1 cellular context compared by ENCODE assay signal in the genomic region with DNA sequence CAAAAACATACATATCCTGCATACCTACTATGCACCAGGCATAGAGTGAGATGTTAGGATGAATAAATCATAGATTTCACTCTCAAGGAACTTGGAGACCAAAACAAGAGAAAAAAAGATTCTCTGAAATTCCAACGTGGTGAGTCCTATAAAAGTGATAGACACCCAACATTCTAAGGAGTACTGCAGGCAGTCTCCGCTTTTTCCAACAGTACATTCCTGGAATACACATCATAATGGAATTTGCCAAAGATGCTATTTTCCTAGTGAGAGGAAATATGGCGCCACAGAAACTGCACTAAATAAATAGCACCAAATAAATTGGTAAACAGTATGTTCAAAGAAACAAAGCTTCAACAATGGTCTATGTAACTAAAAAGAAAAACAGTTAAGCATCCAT.
TF ChIP-seq lines count a peak whose summit lies in the region.

No MANE protein-coding gene starts in this region.

TF ChIP-seq in GM23338, 12 proteins besides CTCF, POLR2A, EP300 and RAD21 (continued from another document):
- TF ChIP-seq, protein P1, sequence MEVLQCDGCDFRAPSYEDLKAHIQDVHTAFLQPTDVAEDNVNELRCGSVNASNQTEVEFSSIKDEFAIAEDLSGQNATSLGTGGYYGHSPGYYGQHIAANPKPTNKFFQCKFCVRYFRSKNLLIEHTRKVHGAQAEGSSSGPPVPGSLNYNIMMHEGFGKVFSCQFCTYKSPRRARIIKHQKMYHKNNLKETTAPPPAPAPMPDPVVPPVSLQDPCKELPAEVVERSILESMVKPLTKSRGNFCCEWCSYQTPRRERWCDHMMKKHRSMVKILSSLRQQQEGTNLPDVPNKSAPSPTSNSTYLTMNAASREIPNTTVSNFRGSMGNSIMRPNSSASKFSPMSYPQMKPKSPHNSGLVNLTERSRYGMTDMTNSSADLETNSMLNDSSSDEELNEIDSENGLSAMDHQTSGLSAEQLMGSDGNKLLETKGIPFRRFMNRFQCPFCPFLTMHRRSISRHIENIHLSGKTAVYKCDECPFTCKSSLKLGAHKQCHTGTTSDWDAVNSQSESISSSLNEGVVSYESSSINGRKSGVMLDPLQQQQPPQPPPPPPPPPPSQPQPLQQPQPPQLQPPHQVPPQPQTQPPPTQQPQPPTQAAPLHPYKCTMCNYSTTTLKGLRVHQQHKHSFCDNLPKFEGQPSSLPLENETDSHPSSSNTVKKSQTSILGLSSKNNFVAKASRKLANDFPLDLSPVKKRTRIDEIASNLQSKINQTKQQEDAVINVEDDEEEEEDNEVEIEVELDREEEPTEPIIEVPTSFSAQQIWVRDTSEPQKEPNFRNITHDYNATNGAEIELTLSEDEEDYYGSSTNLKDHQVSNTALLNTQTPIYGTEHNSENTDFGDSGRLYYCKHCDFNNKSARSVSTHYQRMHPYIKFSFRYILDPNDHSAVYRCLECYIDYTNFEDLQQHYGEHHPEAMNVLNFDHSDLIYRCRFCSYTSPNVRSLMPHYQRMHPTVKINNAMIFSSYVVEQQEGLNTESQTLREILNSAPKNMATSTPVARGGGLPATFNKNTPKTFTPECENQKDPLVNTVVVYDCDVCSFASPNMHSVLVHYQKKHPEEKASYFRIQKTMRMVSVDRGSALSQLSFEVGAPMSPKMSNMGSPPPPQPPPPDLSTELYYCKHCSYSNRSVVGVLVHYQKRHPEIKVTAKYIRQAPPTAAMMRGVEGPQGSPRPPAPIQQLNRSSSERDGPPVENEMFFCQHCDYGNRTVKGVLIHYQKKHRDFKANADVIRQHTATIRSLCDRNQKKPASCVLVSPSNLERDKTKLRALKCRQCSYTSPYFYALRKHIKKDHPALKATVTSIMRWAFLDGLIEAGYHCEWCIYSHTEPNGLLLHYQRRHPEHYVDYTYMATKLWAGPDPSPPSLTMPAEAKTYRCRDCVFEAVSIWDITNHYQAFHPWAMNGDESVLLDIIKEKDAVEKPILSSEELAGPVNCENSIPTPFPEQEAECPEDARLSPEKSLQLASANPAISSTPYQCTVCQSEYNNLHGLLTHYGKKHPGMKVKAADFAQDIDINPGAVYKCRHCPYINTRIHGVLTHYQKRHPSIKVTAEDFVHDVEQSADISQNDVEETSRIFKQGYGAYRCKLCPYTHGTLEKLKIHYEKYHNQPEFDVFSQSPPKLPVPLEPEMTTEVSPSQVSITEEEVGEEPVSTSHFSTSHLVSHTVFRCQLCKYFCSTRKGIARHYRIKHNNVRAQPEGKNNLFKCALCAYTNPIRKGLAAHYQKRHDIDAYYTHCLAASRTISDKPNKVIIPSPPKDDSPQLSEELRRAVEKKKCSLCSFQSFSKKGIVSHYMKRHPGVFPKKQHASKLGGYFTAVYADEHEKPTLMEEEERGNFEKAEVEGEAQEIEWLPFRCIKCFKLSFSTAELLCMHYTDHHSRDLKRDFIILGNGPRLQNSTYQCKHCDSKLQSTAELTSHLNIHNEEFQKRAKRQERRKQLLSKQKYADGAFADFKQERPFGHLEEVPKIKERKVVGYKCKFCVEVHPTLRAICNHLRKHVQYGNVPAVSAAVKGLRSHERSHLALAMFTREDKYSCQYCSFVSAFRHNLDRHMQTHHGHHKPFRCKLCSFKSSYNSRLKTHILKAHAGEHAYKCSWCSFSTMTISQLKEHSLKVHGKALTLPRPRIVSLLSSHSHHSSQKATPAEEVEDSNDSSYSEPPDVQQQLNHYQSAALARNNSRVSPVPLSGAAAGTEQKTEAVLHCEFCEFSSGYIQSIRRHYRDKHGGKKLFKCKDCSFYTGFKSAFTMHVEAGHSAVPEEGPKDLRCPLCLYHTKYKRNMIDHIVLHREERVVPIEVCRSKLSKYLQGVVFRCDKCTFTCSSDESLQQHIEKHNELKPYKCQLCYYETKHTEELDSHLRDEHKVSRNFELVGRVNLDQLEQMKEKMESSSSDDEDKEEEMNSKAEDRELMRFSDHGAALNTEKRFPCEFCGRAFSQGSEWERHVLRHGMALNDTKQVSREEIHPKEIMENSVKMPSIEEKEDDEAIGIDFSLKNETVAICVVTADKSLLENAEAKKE (CRISPR knock-in tag; IDR thresholded peaks at IDR 0.05): no peak
- TF ChIP-seq ZNF114 (CRISPR knock-in tag; IDR thresholded peaks at IDR 0.05) (no peak), ZNF331 (CRISPR knock-in tag; IDR thresholded peaks at IDR 0.05; ENCODE audit: low read depth) (no peak), CREB1 (CRISPR knock-in tag; IDR thresholded peaks at IDR 0.05; ENCODE audit: low read depth) (no peak)
